In the genomic region with DNA sequence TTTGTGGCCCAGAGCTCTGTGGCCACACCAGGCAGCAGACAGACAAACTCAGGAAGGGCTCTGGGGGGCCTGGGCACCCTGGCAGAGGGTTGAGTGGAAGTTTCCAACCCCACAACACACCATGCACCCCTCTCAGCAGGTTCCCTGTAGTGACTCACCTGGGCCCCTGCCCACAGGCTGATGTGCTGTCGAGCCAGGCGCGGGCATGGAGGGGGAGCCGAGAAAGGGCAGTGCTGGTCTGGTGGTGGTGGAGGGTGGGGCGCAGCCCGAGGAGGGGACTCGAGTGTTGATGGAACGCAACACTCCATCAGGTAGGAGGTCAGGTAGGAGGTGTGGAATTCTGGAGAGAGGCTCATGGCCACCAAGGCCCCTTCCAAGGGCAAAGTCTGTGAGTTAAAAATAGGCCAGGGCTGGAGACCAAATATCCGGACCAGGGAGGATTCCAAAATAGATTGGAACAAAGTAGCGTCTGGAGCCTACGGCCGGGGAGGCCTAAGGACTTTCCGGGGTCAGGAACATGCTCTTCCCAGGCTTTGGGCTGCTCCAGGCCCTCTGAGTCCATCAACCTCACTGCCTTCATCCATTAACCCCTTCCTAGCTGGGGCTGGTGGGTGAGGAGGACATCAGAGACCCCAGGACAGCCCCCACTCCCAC, we compare ENCODE assay signal across 28 cellular contexts.
"Had no signal": no experiment of that assay in that cellular context is flagged by ENCODE, and none has a peak within 500 bp of the region (broad histone marks: within the 10 kb centered on the region; RNA-seq: fewer than 3 reads in every experiment).

No MANE protein-coding gene starts in this region.

- H3K27ac Mint-ChIP-seq: immature natural killer cell; memory B cell; naive thymus-derived CD4-positive, alpha-beta T cell; nephron had no signal

- H3K9me3 Mint-ChIP-seq: immature natural killer cell; memory B cell; nephron; stimulated activated naive CD8-positive, alpha-beta T cell treated with anti-CD3 and anti-CD28 coated beads, Interleukin-15, amount 100 ng/mL, for 72 hours had no signal

- H3K36me3 Mint-ChIP-seq: immature natural killer cell; memory B cell; naive thymus-derived CD4-positive, alpha-beta T cell had no signal

- H3K4me3 ChIP-seq: coronary artery, esophagus muscularis mucosa, gastroesophageal sphincter, lung, ovary, right lobe of liver, suprapubic skin, thyroid gland, vagina had no signal

- H3K4me1 Mint-ChIP-seq: immature natural killer cell; memory B cell; naive thymus-derived CD4-positive, alpha-beta T cell; nephron; stimulated activated naive CD8-positive, alpha-beta T cell treated with anti-CD3 and anti-CD28 coated beads, Interleukin-15, amount 100 ng/mL, for 72 hours had no signal

- ATAC-seq: foreskin keratinocyte; gastroesophageal sphincter; naive thymus-derived CD4-positive, alpha-beta T cell; stimulated activated naive CD8-positive, alpha-beta T cell treated with anti-CD3 and anti-CD28 coated beads, Interleukin-15, amount 100 ng/mL, for 72 hours had no signal

- H3K27me3 ChIP-seq: foreskin keratinocyte, ovary, right lobe of liver, suprapubic skin, thyroid gland, vagina had no signal

- DNase-seq: dermis blood vessel endothelial cell; effector memory CD4-positive, alpha-beta T cell; foreskin keratinocyte; hypothalamus; immature natural killer cell; islet precursor cell; kidney glomerular epithelial cell; midbrain; naive thymus-derived CD4-positive, alpha-beta T cell; occipital lobe; ovary; retina; right lobe of liver; small intestine; stimulated activated CD4-positive, alpha-beta T cell treated with anti-CD3 and anti-CD28 coated beads, Interleukin-15, amount 100 ng/mL, for 24 hours; stimulated activated CD4-positive, alpha-beta T cell treated with anti-CD3 and anti-CD28 coated beads, Interleukin-2, amount 100 ng/mL, for 48 hours; stimulated activated naive CD4-positive, alpha-beta T cell; stimulated activated naive CD8-positive, alpha-beta T cell treated with anti-CD3 and anti-CD28 coated beads, Interleukin-15, amount 100 ng/mL, for 72 hours; thyroid gland; trophoblast cell had no signal

- H3K36me3 ChIP-seq: esophagus muscularis mucosa, gastroesophageal sphincter, ovary, right lobe of liver, suprapubic skin, thyroid gland, vagina had no signal

- H3K9me3 ChIP-seq: esophagus muscularis mucosa, gastroesophageal sphincter, ovary, right lobe of liver, suprapubic skin, thyroid gland, vagina had no signal

- H3K27ac ChIP-seq: coronary artery, esophagus muscularis mucosa, foreskin keratinocyte, gastroesophageal sphincter, ovary, right lobe of liver, suprapubic skin, thyroid gland, vagina had no signal

- H3K4me3 Mint-ChIP-seq: immature natural killer cell; memory B cell; naive thymus-derived CD4-positive, alpha-beta T cell; nephron; stimulated activated naive CD8-positive, alpha-beta T cell treated with anti-CD3 and anti-CD28 coated beads, Interleukin-15, amount 100 ng/mL, for 72 hours had no signal

- H3K4me1 ChIP-seq: esophagus muscularis mucosa, foreskin keratinocyte, gastroesophageal sphincter, right lobe of liver, suprapubic skin, thyroid gland, vagina had no signal
